In genomic region chr13:79245937-79246574, GRCh38 we compare ENCODE assay signal across 16 cellular contexts.
A peak's percentile ranks its signal among the peaks of the same experiment; 100 is the strongest.
DNase-seq lines count a peak whose midpoint lies in the region; ATAC-seq lines count a peak whose summit lies in the region.
"Had no signal": no experiment of that assay in that cellular context is flagged by ENCODE, and none has a peak within 500 bp of the region (broad histone marks: within the 10 kb centered on the region; RNA-seq: fewer than 3 reads in every experiment).

No MANE protein-coding gene starts in this region.

- ATAC-seq in GM21723 (IDR thresholded peaks at IDR 0.05; ENCODE audit: unreplicated experiment) (peak; percentile 53), HG03571 (IDR thresholded peaks at IDR 0.05; ENCODE audit: unreplicated experiment) (peak; percentile 71), HG02938 (IDR thresholded peaks at IDR 0.05; ENCODE audit: unreplicated experiment) (no peak)
- no peak for ATAC-seq in activated T-cell treated with anti-CD3 and anti-CD28 coated beads, Interleukin-2, amount 50 U/mL, for 4 hours
- ATAC-seq: A549; activated CD4-positive, CD25-positive, alpha-beta regulatory T cell treated with anti-CD3 and anti-CD28 coated beads, Interleukin-2, amount 50 U/mL, for 24 hours; heart left ventricle had no signal

- peak overlapping the region; percentile 49 for H4K91ac ChIP-seq in mesenchymal stem cell (ENCODE audit: low read length)

- no peak overlapping the region for H3K27ac ChIP-seq in mesenchymal stem cell (ENCODE audit: low read length, poor library complexity, severe bottlenecking)
- H3K27ac ChIP-seq: A549, heart left ventricle, Peyer's patch had no signal

- no peak overlapping the region for H3K4ac ChIP-seq in mesenchymal stem cell (ENCODE audit: low read depth in 1 of 2, low read length in 2 of 2)

- no peak overlapping the region for H3K23ac ChIP-seq in mesenchymal stem cell (ENCODE audit: low read length in 2 of 2)

- no peak overlapping the region for H2BK120ac ChIP-seq in mesenchymal stem cell (ENCODE audit: low read depth, low read length)

- H3K27me3 Mint-ChIP-seq in activated T-cell treated with anti-CD3 and anti-CD28 coated beads, Interleukin-2, amount 50 U/mL, for 4 hours (ENCODE audit: low read depth), result peaks cover 4% of the 10 kb centered on the region

- no peaks in the 10 kb centered on the region for H3K27me3 ChIP-seq in mesenchymal stem cell (ENCODE audit: control insufficient read depth in 1 of 2, insufficient read depth in 1 of 2, low read length in 2 of 2)
- H3K27me3 ChIP-seq: Peyer's patch had no signal

- no peak overlapping the region for H2BK5ac ChIP-seq in mesenchymal stem cell (ENCODE audit: low read depth, low read length, poor library complexity, severe bottlenecking)

- H3K4me3 ChIP-seq in mesenchymal stem cell (ENCODE audit: insufficient read depth in 1 of 2, low read depth in 1 of 2, low read length in 2 of 2), result no peak overlapping the region
- H3K4me3 ChIP-seq: A549, heart left ventricle, Peyer's patch, smooth muscle cell had no signal

- no peaks in the 10 kb centered on the region for H3K36me3 Mint-ChIP-seq in activated T-cell treated with anti-CD3 and anti-CD28 coated beads, Interleukin-2, amount 50 U/mL, for 4 hours (ENCODE audit: insufficient read depth)
- H3K36me3 Mint-ChIP-seq: activated naive CD8-positive, alpha-beta T cell; memory B cell had no signal

- H3K4me2 ChIP-seq in mesenchymal stem cell (ENCODE audit: low read length, poor library complexity, severe bottlenecking), result no peak overlapping the region
- H3K4me2 ChIP-seq: A549, smooth muscle cell had no signal

- H2AFZ ChIP-seq in mesenchymal stem cell (ENCODE audit: low read depth, low read length), result no peak overlapping the region

- H3K79me1 ChIP-seq in mesenchymal stem cell (replicated peaks; ENCODE audit: low read length, poor library complexity, severe bottlenecking), result no peaks in the 10 kb centered on the region

- DNase-seq in DMS79 treated with DMSO at 0.1 percent for 48 hours (lab: John Stamatoyannopoulos, UW) (peak; percentile 60), DMS79 (lab: John Stamatoyannopoulos, UW) (no peak), mesenchymal stem cell (no peak)
- DNase-seq in activated T-cell treated with anti-CD3 and anti-CD28 coated beads, Interleukin-2, amount 50 U/mL, for 4 hours, result no peak
- DNase-seq in stimulated activated CD4-positive, alpha-beta T cell treated with anti-CD3 and anti-CD28 coated beads, Interleukin-15, amount 100 ng/mL, for 24 hours, result no peak
- DNase-seq: heart left ventricle; Peyer's patch; stimulated activated naive CD4-positive, alpha-beta T cell treated with Interleukin-2 at 50 U/mL for 16 hours had no signal

- 64% methylated on average over 7 of the region's 7 CpGs for WGBS in mesenchymal stem cell

- H2AK5ac ChIP-seq in mesenchymal stem cell (ENCODE audit: low read length, severe bottlenecking), result no peak overlapping the region

- no peaks in the 10 kb centered on the region for H3K36me3 ChIP-seq in mesenchymal stem cell (ENCODE audit: control insufficient read depth in 1 of 2, insufficient read depth in 2 of 2, low read depth in 1 of 2, low read length in 2 of 2)
- H3K36me3 ChIP-seq: heart left ventricle, Peyer's patch had no signal

- no peak overlapping the region for H3K4me3 Mint-ChIP-seq in activated T-cell treated with anti-CD3 and anti-CD28 coated beads, Interleukin-2, amount 50 U/mL, for 4 hours
- H3K4me3 Mint-ChIP-seq: activated naive CD8-positive, alpha-beta T cell; memory B cell had no signal

- peaks cover 2% of the 10 kb centered on the region for H3K4me1 ChIP-seq in mesenchymal stem cell (ENCODE audit: control insufficient read depth, insufficient read depth, low read depth, low read length)
- H3K4me1 ChIP-seq: A549, heart left ventricle, Peyer's patch had no signal

- H3K14ac ChIP-seq in mesenchymal stem cell (ENCODE audit: low read length in 2 of 2), result no peak overlapping the region

- no peak overlapping the region for H3K18ac ChIP-seq in mesenchymal stem cell (ENCODE audit: low read depth in 1 of 2, low read length in 2 of 2)

- H4K8ac ChIP-seq in mesenchymal stem cell (ENCODE audit: low read length), result no peak overlapping the region

- no peak overlapping the region for H2BK12ac ChIP-seq in mesenchymal stem cell (ENCODE audit: low read length in 2 of 2)

- H2BK15ac ChIP-seq in mesenchymal stem cell (ENCODE audit: low read depth, poor library complexity, severe bottlenecking), result no peak overlapping the region

- no peak overlapping the region for H3K9ac ChIP-seq in mesenchymal stem cell (ENCODE audit: low read length)

- H3K4me1 Mint-ChIP-seq in activated T-cell treated with anti-CD3 and anti-CD28 coated beads, Interleukin-2, amount 50 U/mL, for 4 hours (ENCODE audit: low read depth), result no peaks in the 10 kb centered on the region

- no peaks in the 10 kb centered on the region for H3K9me3 Mint-ChIP-seq in activated T-cell treated with anti-CD3 and anti-CD28 coated beads, Interleukin-2, amount 50 U/mL, for 4 hours
- H3K9me3 Mint-ChIP-seq: memory B cell had no signal

- H3K9me3 ChIP-seq in mesenchymal stem cell (ENCODE audit: control insufficient read depth, low read length), result no peaks in the 10 kb centered on the region
- H3K9me3 ChIP-seq: A549, Peyer's patch had no signal

Comparison
In these comparisons a context has a peak if more than half of its experiments do, and no peak if none do; other contexts are left out.
1. ATAC-seq: peak in GM21723 (single experiment) and HG03571 (single experiment); none in activated T-cell treated with anti-CD3 and anti-CD28 coated beads, Interleukin-2, amount 50 U/mL, for 4 hours (0 of 2) and HG02938 (single experiment).